In genomic region chr1:158506369-158506987, GRCh38 we compare ENCODE assay signal across 9 cellular contexts. TPM values are rescaled to one million over a fixed set of nuclear protein-coding genes. Genes with fewer than 3 reads are reported as not detected.
DNase-seq lines count a peak whose midpoint lies in the region; ATAC-seq, FAIRE-seq and TF ChIP-seq lines count a peak whose summit lies in the region.
"Had no signal": no experiment of that assay in that cellular context is flagged by ENCODE, and none has a peak within 500 bp of the region (broad histone marks: within the 10 kb centered on the region; RNA-seq: fewer than 3 reads in every experiment).

No MANE protein-coding gene starts in this region.

- no peak for FAIRE-seq in H54 (lab: Jason Lieb, UNC)

- H3K27ac ChIP-seq in SU-DHL-6 (ENCODE audit: low read depth, low read length) (no peak overlapping the region), neural progenitor cell (no peak overlapping the region), aorta (ENCODE audit: low read depth in 1 of 2, low read length in 2 of 2) (no peak overlapping the region), esophagus squamous epithelium (no peak overlapping the region)

- H3K27me3 Mint-ChIP-seq in CD14-positive monocyte (ENCODE audit: low read depth in 3 of 3) (peaks cover 4 to 10% (median 5%) of the 10 kb centered on the region in 3 donors), neural progenitor cell (ENCODE audit: insufficient read depth, low read depth) (no peaks in the 10 kb centered on the region)

- H3K4me3 ChIP-seq in SU-DHL-6 (ENCODE audit: insufficient read depth, low read length, poor library complexity, severe bottlenecking) (no peak overlapping the region), neural progenitor cell (no peak overlapping the region), aorta (ENCODE audit: low read length in 2 of 2) (no peak overlapping the region), esophagus squamous epithelium (no peak overlapping the region)

- DNase-seq in CD14-positive monocyte (ENCODE audit: low spot score) (no peak), H54 (ENCODE audit: insufficient read length, low spot score) (peak; percentile 2), cerebellar cortex (ENCODE audit: low spot score) (peak; percentile 3), neural progenitor cell (ENCODE audit: low spot score) (peak; percentile 77), aorta (no peak), esophagus squamous epithelium (lab: John Stamatoyannopoulos, UW) (no peak)

- ATAC-seq in HG03521 (IDR thresholded peaks at IDR 0.05; ENCODE audit: unreplicated experiment) (no peak), aorta (ENCODE audit: low FRiP score) (no peak)

- H2AFZ ChIP-seq in SU-DHL-6 (ENCODE audit: low read depth, low read length, severe bottlenecking) (no peak overlapping the region), neural progenitor cell (replicated peaks) (no peak overlapping the region)

- peaks cover 11% of the 10 kb centered on the region for H3K4me1 ChIP-seq in neural progenitor cell
- H3K4me1 ChIP-seq in aorta (ENCODE audit: control insufficient read depth in 1 of 2, insufficient read depth in 2 of 2, low read length in 2 of 2) = peaks cover 0 to 4% of the 10 kb centered on the region in 2 donors
- no peaks in the 10 kb centered on the region for H3K4me1 ChIP-seq in esophagus squamous epithelium

- no peak overlapping the region for H3K4me3 Mint-ChIP-seq in CD14-positive monocyte
- no peak overlapping the region for H3K4me3 Mint-ChIP-seq in neural progenitor cell

- H3K27ac Mint-ChIP-seq in CD14-positive monocyte (no peak overlapping the region), neural progenitor cell (no peak overlapping the region)

- H3K9me3 ChIP-seq in SU-DHL-6 (ENCODE audit: insufficient read depth, low read length) = no peaks in the 10 kb centered on the region
- no peaks in the 10 kb centered on the region for H3K9me3 ChIP-seq in neural progenitor cell (ENCODE audit: low read depth)
- no peaks in the 10 kb centered on the region for H3K9me3 ChIP-seq in aorta (ENCODE audit: control insufficient read depth, low read length)
- peaks cover 0 to 1% (median 0%) of the 10 kb centered on the region in 3 donors for H3K9me3 ChIP-seq in esophagus squamous epithelium

- WGBS in aorta, 2 donors = 48 to 73% methylated on average over 1 of the region's 1 CpG
- 20 to 38% methylated on average over 1 of the region's 1 CpG for WGBS in esophagus squamous epithelium, 2 donors

- H3K79me2 ChIP-seq in SU-DHL-6 (ENCODE audit: insufficient read depth, low read length) = no peaks in the 10 kb centered on the region
- no peaks in the 10 kb centered on the region for H3K79me2 ChIP-seq in neural progenitor cell (ENCODE audit: low read depth)

- H3K36me3 ChIP-seq in SU-DHL-6 (ENCODE audit: low read length) = no peaks in the 10 kb centered on the region
- no peaks in the 10 kb centered on the region for H3K36me3 ChIP-seq in neural progenitor cell
- no peaks in the 10 kb centered on the region for H3K36me3 ChIP-seq in aorta (ENCODE audit: control insufficient read depth in 1 of 2, insufficient read depth in 2 of 2, low read length in 1 of 2)
- H3K36me3 ChIP-seq in esophagus squamous epithelium = no peaks in the 10 kb centered on the region

- H3K9ac ChIP-seq in SU-DHL-6 (ENCODE audit: low read length) = no peak overlapping the region
- no peak overlapping the region for H3K9ac ChIP-seq in neural progenitor cell

- H3K9me2 ChIP-seq in SU-DHL-6 (replicated peaks; ENCODE audit: insufficient read depth, low read length) = no peaks in the 10 kb centered on the region

- no peaks in the 10 kb centered on the region for H3K36me3 Mint-ChIP-seq in CD14-positive monocyte
- H3K36me3 Mint-ChIP-seq in neural progenitor cell = no peaks in the 10 kb centered on the region

- peaks cover 0 to 5% (median 0%) of the 10 kb centered on the region in 7 donors for H3K9me3 Mint-ChIP-seq in CD14-positive monocyte
- H3K9me3 Mint-ChIP-seq in neural progenitor cell = no peaks in the 10 kb centered on the region

- no peaks in the 10 kb centered on the region for H4K20me1 ChIP-seq in SU-DHL-6 (ENCODE audit: low read depth, low read length)
- H4K20me1 ChIP-seq in neural progenitor cell (ENCODE audit: low read depth) = no peaks in the 10 kb centered on the region

- H3F3A ChIP-seq in SU-DHL-6 (ENCODE audit: insufficient read depth) (no peaks in the 10 kb centered on the region), neural progenitor cell (ENCODE audit: low read depth) (no peaks in the 10 kb centered on the region)

- peaks cover 8% of the 10 kb centered on the region for H3K4me1 Mint-ChIP-seq in CD14-positive monocyte
- no peaks in the 10 kb centered on the region for H3K4me1 Mint-ChIP-seq in neural progenitor cell

- H3K27me3 ChIP-seq in SU-DHL-6 (ENCODE audit: low read length) = no peaks in the 10 kb centered on the region
- no peaks in the 10 kb centered on the region for H3K27me3 ChIP-seq in neural progenitor cell
- no peaks in the 10 kb centered on the region for H3K27me3 ChIP-seq in aorta (ENCODE audit: control insufficient read depth in 1 of 2, insufficient read depth in 2 of 2, low read length in 1 of 2)
- no peaks in the 10 kb centered on the region for H3K27me3 ChIP-seq in esophagus squamous epithelium

- no peak for TF ChIP-seq POLR2A in H54 (IDR thresholded peaks at IDR 0.05; ENCODE audit: low read depth, low read length)
- TF ChIP-seq POLR2A in esophagus squamous epithelium (IDR thresholded peaks at IDR 0.05) = no peak

- intact Hi-C loops in CD14-positive monocyte (cut with micrococcal nuclease) = loop anchor here (1.0 to 2.0 kb wide), 2 partner anchors 492 kb away; no protein-coding TSS in a partner anchor
- intact Hi-C loops in aorta (cut with DNase I) = no loop called here
- intact Hi-C loops in esophagus squamous epithelium (cut with DNase I) = no loop called here

- H3K4me2 ChIP-seq in SU-DHL-6 (ENCODE audit: low read depth, low read length, poor library complexity, severe bottlenecking) = no peak overlapping the region
- no peak overlapping the region for H3K4me2 ChIP-seq in neural progenitor cell

- TF ChIP-seq CTCF in CD14-positive monocyte (IDR thresholded peaks at IDR 0.05) (peak; percentile 91), SU-DHL-6 (IDR thresholded peaks at IDR 0.05; ENCODE audit: insufficient read depth, low read length, poor library complexity, severe bottlenecking) (peak; percentile 61), neural progenitor cell (IDR thresholded peaks at IDR 0.05) (peak; percentile 77), esophagus squamous epithelium (IDR thresholded peaks at IDR 0.05) (peak in 3 of 6 experiments; percentile 22 to 49 (median 30))

RNA-seq across cellular contexts. Expression of gene OR10R2, which starts 34.5 kb away (rescaled TPM):
- polyA plus RNA-seq in CD14-positive monocyte = not detected
- total RNA-seq in neural progenitor cell (ENCODE audit: low replicate concordance) = not detected in 2 replicates
- not detected for total RNA-seq in aorta
- polyA plus RNA-seq in aorta = not detected
- total RNA-seq in esophagus squamous epithelium = not detected
- total RNA-seq: fibroblast of lung had no signal
- polyA plus RNA-seq: fibroblast of lung had no signal

RNA-seq across cellular contexts. Expression of gene OR10K1, which starts 44.8 kb away (rescaled TPM):
- polyA plus RNA-seq in CD14-positive monocyte = not detected
- total RNA-seq in neural progenitor cell (ENCODE audit: low replicate concordance) = 0.06 TPM in 1 of 2 replicates, not detected in the other
- under 1 TPM in 1 of 2 donors, not detected in 1; 0.09 TPM for total RNA-seq in aorta
- polyA plus RNA-seq in aorta = not detected
- total RNA-seq in esophagus squamous epithelium = not detected
- total RNA-seq: fibroblast of lung had no signal
- polyA plus RNA-seq: fibroblast of lung had no signal

RNA-seq across cellular contexts. Expression of gene OR6Y1, which starts 47.7 kb away (rescaled TPM):
- not detected for polyA plus RNA-seq in CD14-positive monocyte
- not detected in 2 replicates for total RNA-seq in neural progenitor cell (ENCODE audit: low replicate concordance)
- not detected for total RNA-seq in aorta
- under 1 TPM in 1 of 2 donors, not detected in 1; 0.50 TPM for polyA plus RNA-seq in aorta
- not detected for total RNA-seq in esophagus squamous epithelium
- total RNA-seq: fibroblast of lung had no signal
- polyA plus RNA-seq: fibroblast of lung had no signal

Comparison
In these comparisons a context has a peak if more than half of its experiments do, and no peak if none do; other contexts are left out.
1. DNase-seq: peak in H54 (single experiment), cerebellar cortex (single experiment) and neural progenitor cell (single experiment); none in CD14-positive monocyte (single experiment), aorta (0 of 2) and esophagus squamous epithelium (single experiment).
2. intact Hi-C loops: an anchor here in CD14-positive monocyte (1.0 to 2.0 kb wide); none called in aorta and esophagus squamous epithelium.